ENCODE assay signal across 17 cellular contexts in genomic region chr7:131581241-131582157, GRCh38. TPM values are rescaled to one million over a fixed set of nuclear protein-coding genes. Genes with fewer than 3 reads are reported as not detected.
DNase-seq lines count a peak whose midpoint lies in the region; ATAC-seq lines count a peak whose summit lies in the region.
"Had no signal": no experiment of that assay in that cellular context is flagged by ENCODE, and none has a peak within 500 bp of the region (broad histone marks: within the 10 kb centered on the region; RNA-seq: fewer than 3 reads in every experiment).

No MANE protein-coding gene starts in this region.

- no peaks in the 10 kb centered on the region for H3K36me3 ChIP-seq in trophoblast cell (ENCODE audit: control insufficient read depth in 1 of 2, insufficient read depth in 2 of 2, low read length in 2 of 2)

- H3K27ac ChIP-seq in trophoblast cell (ENCODE audit: low read depth, low read length): no peak overlapping the region

- H2AK5ac ChIP-seq in trophoblast cell (ENCODE audit: low read length): no peak overlapping the region

- no peak overlapping the region for H3K4me2 ChIP-seq in trophoblast cell (ENCODE audit: low read length)

- no peak overlapping the region for H4K12ac ChIP-seq in trophoblast cell (ENCODE audit: low read depth, low read length)

- peaks cover 6 to 8% of the 10 kb centered on the region in 2 experiments for H3K4me1 ChIP-seq in trophoblast cell (ENCODE audit: control insufficient read depth in 1 of 2, insufficient read depth in 2 of 2, low read length in 2 of 2)

- ATAC-seq in left ventricle myocardium superior: peak; percentile 92
- no peak for ATAC-seq in GM18861 (IDR thresholded peaks at IDR 0.05; ENCODE audit: unreplicated experiment)
- ATAC-seq: stimulated activated naive B cell treated with anti-CD40 and anti-IgM and Interleukin-4, amounts not matched to agents 10 μg/mL and 1 μg/mL and 100 μg/mL, for 72 hours had no signal

- no peak overlapping the region for H2BK120ac ChIP-seq in trophoblast cell (ENCODE audit: insufficient read depth, low read length, poor library complexity)

- H3K14ac ChIP-seq in trophoblast cell (ENCODE audit: low read length): peak overlapping the region; percentile 13

- no peak overlapping the region for H3K23ac ChIP-seq in trophoblast cell (ENCODE audit: low read length)

- peaks cover 1% of the 10 kb centered on the region for H3K9me3 ChIP-seq in trophoblast cell (ENCODE audit: insufficient read depth, low read depth, low read length)

- H2BK5ac ChIP-seq in trophoblast cell (ENCODE audit: low read depth, low read length, poor library complexity): no peak overlapping the region

- H3K27me3 ChIP-seq in trophoblast cell (ENCODE audit: insufficient read depth, low read length): no peaks in the 10 kb centered on the region

- no peak overlapping the region for H4K91ac ChIP-seq in trophoblast cell (ENCODE audit: low read depth, low read length)

- H4K8ac ChIP-seq in trophoblast cell (ENCODE audit: low read depth, low read length): no peak overlapping the region

- no peak overlapping the region for H3K4me3 ChIP-seq in trophoblast cell (ENCODE audit: low read depth, low read length)

- H3K18ac ChIP-seq in trophoblast cell (ENCODE audit: low read length): no peak overlapping the region

- H3K9ac ChIP-seq in trophoblast cell (ENCODE audit: low read length): no peak overlapping the region

- WGBS in trophoblast cell (ENCODE audit: extremely low coverage, insufficient coverage, insufficient read length): no CpG with 5 or more reads among the region's 17 CpGs

- peak overlapping the region; percentile 21 for H2BK12ac ChIP-seq in trophoblast cell (ENCODE audit: low read length)

- H3K79me2 ChIP-seq in trophoblast cell (ENCODE audit: control insufficient read depth, insufficient read depth, low read length, poor library complexity): no peaks in the 10 kb centered on the region

- no peak overlapping the region for H3K4ac ChIP-seq in trophoblast cell (ENCODE audit: low read depth, low read length)

- DNase-seq in EH (ENCODE audit: low read depth): peak; percentile 19
- DNase-seq in astrocyte of the hippocampus (ENCODE audit: low read depth, low spot score): peak; percentile 67
- DNase-seq in left ventricle myocardium superior: peak; percentile 90
- no peak for DNase-seq in trophoblast cell
- no peak for DNase-seq in cerebellar cortex (ENCODE audit: low spot score)
- DNase-seq in NCI-H345 treated with DMSO at 0.1 percent for 48 hours (lab: John Stamatoyannopoulos, UW; ENCODE audit: unreplicated experiment): no peak
- no peak for DNase-seq in mesenteric fat pad (ENCODE audit: low spot score)
- DNase-seq: activated CD4-positive, alpha-beta T cell treated with anti-CD3 and anti-CD28 coated beads, Interleukin-2, amount 50 U/mL, for 48 hours; AML-193; cerebellar nuclear complex; EL; immature natural killer cell; Kasumi-1; NCI-H2107; stimulated activated CD4-positive, alpha-beta T cell treated with anti-CD3 and anti-CD28 coated beads, Interleukin-2, amount 100 ng/mL, for 24 hours; stimulated activated naive B cell treated with anti-CD40 and anti-IgM and Interleukin-4, amounts not matched to agents 10 μg/mL and 1 μg/mL and 100 μg/mL, for 72 hours had no signal

- intact Hi-C loops in left ventricle myocardium superior (cut with micrococcal nuclease): no loop called here

- H3K79me1 ChIP-seq in trophoblast cell (ENCODE audit: low read length): peaks cover 3% of the 10 kb centered on the region

- no peak overlapping the region for H2AFZ ChIP-seq in trophoblast cell (ENCODE audit: insufficient read depth, low read length, poor library complexity)

RNA-seq across cellular contexts. Expression of gene PODXL, which starts 25.1 kb away (rescaled TPM):
- 61.2 TPM for total RNA-seq in left ventricle myocardium superior
- polyA plus RNA-seq in trophoblast cell (2013): 124 and 125 TPM in 2 replicates
- total RNA-seq in mesenteric fat pad: 32.6 TPM

Comparison
In these comparisons a context has a peak if more than half of its experiments do, and no peak if none do; other contexts are left out.
1. DNase-seq: peak in EH (single experiment), astrocyte of the hippocampus (single experiment) and left ventricle myocardium superior (single experiment); none in trophoblast cell (0 of 2), cerebellar cortex (single experiment), NCI-H345 treated with DMSO at 0.1 percent for 48 hours (single experiment) and mesenteric fat pad (single experiment).